8 cellular contexts compared by ENCODE assay signal in genomic region chr21:37257526-37257966, GRCh38. TPM values are rescaled to one million over a fixed set of nuclear protein-coding genes. Genes with fewer than 3 reads are reported as not detected.
DNase-seq lines count a peak whose midpoint lies in the region; ATAC-seq and TF ChIP-seq lines count a peak whose summit lies in the region.

No MANE protein-coding gene starts in this region.

- in situ Hi-C loops in Panc1 (cut with HindIII; ENCODE audit: low pct_unique_long_range_greater_than_20kb, low sequenced_read_pairs) = no loop called here

- H3K4me3 ChIP-seq in Panc1 (ENCODE audit: low read depth in 2 of 2, low read length in 2 of 2) (peak overlapping the region; percentile 40 to 71), colonic mucosa (peak overlapping the region; percentile 55), lower lobe of right lung (peak overlapping the region; percentile 67), thymus (ENCODE audit: low read length) (peak overlapping the region; percentile 54)

- intact Hi-C loops in Panc1 (cut with micrococcal nuclease; ENCODE audit: unreplicated experiment) (no loop called here), colonic mucosa (cut with DNase I) (no loop called here), lower lobe of right lung (cut with DNase I) (no loop called here)

- peak overlapping the region; percentile 64 to 86 for H3K9ac ChIP-seq in colonic mucosa (ENCODE audit: low read depth in 2 of 2, low read length in 2 of 2)

- peak; percentile 78 for DNase-seq in CD1c-positive myeloid dendritic cell (ENCODE audit: extremely low spot score)
- DNase-seq in Panc1 (ENCODE audit: low read depth, low spot score) = no peak
- DNase-seq in colonic mucosa = peak; percentile 53
- DNase-seq in lower lobe of right lung = peak; percentile 56
- DNase-seq in NCI-H524 treated with DMSO at 0.1 percent for 48 hours (lab: John Stamatoyannopoulos, UW) = no peak

- POLR2A ChIA-PET in Panc1 (lab: Charles Lee) = interaction anchor here (0.6 kb wide), 1 partner anchor 11 kb away, joined by 7 read pairs; no protein-coding TSS in a partner anchor

- no peaks in the 10 kb centered on the region for H3K36me3 ChIP-seq in Panc1 (ENCODE audit: control insufficient read depth, insufficient read depth, low read length)
- no peaks in the 10 kb centered on the region for H3K36me3 ChIP-seq in colonic mucosa
- H3K36me3 ChIP-seq in lower lobe of right lung = no peaks in the 10 kb centered on the region
- no peaks in the 10 kb centered on the region for H3K36me3 ChIP-seq in thymus (ENCODE audit: control insufficient read depth, insufficient read depth)

- no TSS peak for BruUV-seq in Panc1 (replicated peaks; lab: Mats Ljungman, UMichigan)

- WGBS in thymus = under 1% methylated on average over 22 of the region's 22 CpGs

- H3K4me1 ChIP-seq in Panc1 (ENCODE audit: control insufficient read depth, insufficient read depth, low read length) (peaks cover 21% of the 10 kb centered on the region), colonic mucosa (no peaks in the 10 kb centered on the region), lower lobe of right lung (peaks cover 29% of the 10 kb centered on the region), thymus (ENCODE audit: control insufficient read depth, insufficient read depth, low read length) (peaks cover 10% of the 10 kb centered on the region)

- no peak for TF ChIP-seq CTCF in Panc1 (IDR thresholded peaks at IDR 0.05)
- TF ChIP-seq CTCF in colonic mucosa (IDR thresholded peaks at IDR 0.05) = no peak
- TF ChIP-seq CTCF in lower lobe of right lung (IDR thresholded peaks at IDR 0.05) = no peak

- H3K9me3 ChIP-seq in Panc1 (ENCODE audit: control insufficient read depth, insufficient read depth, low read depth, low read length) (no peaks in the 10 kb centered on the region), colonic mucosa (no peaks in the 10 kb centered on the region), lower lobe of right lung (no peaks in the 10 kb centered on the region), thymus (ENCODE audit: control insufficient read depth) (no peaks in the 10 kb centered on the region)

- H3K27ac ChIP-seq in Panc1 (ENCODE audit: low read length) = peak overlapping the region; percentile 93
- peak overlapping the region; percentile 77 for H3K27ac ChIP-seq in colonic mucosa
- H3K27ac ChIP-seq in lower lobe of right lung = peak overlapping the region; percentile 82
- H3K27ac ChIP-seq in thymus (ENCODE audit: low read depth) = peak overlapping the region; percentile 77

- H3K27me3 ChIP-seq in Panc1 (ENCODE audit: control insufficient read depth, insufficient read depth, low read length) (no peaks in the 10 kb centered on the region), colonic mucosa (no peaks in the 10 kb centered on the region), lower lobe of right lung (ENCODE audit: low read depth) (no peaks in the 10 kb centered on the region), thymus (ENCODE audit: control insufficient read depth, insufficient read depth) (no peaks in the 10 kb centered on the region)

- peak; percentile 38 for ATAC-seq in GM19023 (IDR thresholded peaks at IDR 0.05; ENCODE audit: unreplicated experiment)
- peak; percentile 47 for ATAC-seq in HG03175 (IDR thresholded peaks at IDR 0.05; ENCODE audit: unreplicated experiment)
- ATAC-seq in Panc1 = peak; percentile 76
- ATAC-seq in lower lobe of right lung = peak; percentile 75 to 78

- CTCF ChIA-PET in Panc1 (lab: Charles Lee) = no interaction called here

RNA-seq across cellular contexts. Expression of gene VPS26C, which starts 9.6 kb away (rescaled TPM):
- total RNA-seq in Panc1 (2021; ENCODE audit: unreplicated experiment) (47.4 TPM), colonic mucosa (10 to 100 TPM; 48.1 to 60.7 TPM), lower lobe of right lung (62.2 TPM)
- polyA plus RNA-seq in Panc1 (2012; ENCODE audit: insufficient read length) = 33.8 TPM
- polyA plus RNA-seq in thymus = 29.4 TPM

Comparison
In these comparisons a context has a peak if more than half of its experiments do, and no peak if none do; other contexts are left out.
1. DNase-seq: peak in CD1c-positive myeloid dendritic cell (single experiment), colonic mucosa (single experiment) and lower lobe of right lung (single experiment); none in Panc1 (single experiment) and NCI-H524 treated with DMSO at 0.1 percent for 48 hours (single experiment).
2. Peak in every context shown above with its lines, with median percentiles within 50 percentile points of each other: ATAC-seq, H3K27ac ChIP-seq and H3K4me3 ChIP-seq.